Comparison of ENCODE assay signal across 11 cellular contexts in genomic region chr1:204466416-204467405, GRCh38. TPM values are rescaled to one million over a fixed set of nuclear protein-coding genes. Genes with fewer than 3 reads are reported as not detected.
DNase-seq lines count a peak whose midpoint lies in the region; ATAC-seq and TF ChIP-seq lines count a peak whose summit lies in the region.
"Had no signal": no experiment of that assay in that cellular context is flagged by ENCODE, and none has a peak within 500 bp of the region (broad histone marks: within the 10 kb centered on the region; RNA-seq: fewer than 3 reads in every experiment).

No MANE protein-coding gene starts in this region.

- no peak overlapping the region for H3K4me3 ChIP-seq in body of pancreas
- no peak overlapping the region for H3K4me3 ChIP-seq in lung
- H3K4me3 ChIP-seq in testis, result no peak overlapping the region

- H3K27ac ChIP-seq in body of pancreas, result peak overlapping the region in 3 of 4 donors; percentile 61 to 78 (median 68)
- H3K27ac ChIP-seq in lung (ENCODE audit: low read depth in 1 of 2, low read length in 1 of 2), result peak overlapping the region; percentile 77 to 84
- peak overlapping the region; percentile 15 to 18 for H3K27ac ChIP-seq in testis

- H3K4me3 Mint-ChIP-seq in T-helper 2 cell treated with Interferon-gamma antibody and Interleukin-4, amounts not matched to agents 5 μg/mL and 100 μg/mL, for 36 hours, result no peak overlapping the region

- H3K9me3 ChIP-seq in body of pancreas, result no peaks in the 10 kb centered on the region
- H3K9me3 ChIP-seq in lung (ENCODE audit: control insufficient read depth in 2 of 2, insufficient read depth in 1 of 2, low read length in 1 of 2), result no peaks in the 10 kb centered on the region
- no peaks in the 10 kb centered on the region for H3K9me3 ChIP-seq in testis

- no peaks in the 10 kb centered on the region for H3K36me3 ChIP-seq in body of pancreas (replicated peaks in 1 of 2; ENCODE audit: insufficient read depth in 1 of 2, low read depth in 2 of 2)
- H3K36me3 ChIP-seq in lung (ENCODE audit: control insufficient read depth in 2 of 2, insufficient read depth in 2 of 2, low read length in 2 of 2), result peaks cover 0 to 22% of the 10 kb centered on the region in 2 donors
- H3K36me3 ChIP-seq in testis (ENCODE audit: low read depth, missing control alignments), result no peaks in the 10 kb centered on the region

- H3K4me1 Mint-ChIP-seq in T-helper 2 cell treated with Interferon-gamma antibody and Interleukin-4, amounts not matched to agents 5 μg/mL and 100 μg/mL, for 36 hours (ENCODE audit: low read depth), result peaks cover 31% of the 10 kb centered on the region

- no peaks in the 10 kb centered on the region for H3K36me3 Mint-ChIP-seq in T-helper 2 cell treated with Interferon-gamma antibody and Interleukin-4, amounts not matched to agents 5 μg/mL and 100 μg/mL, for 36 hours (ENCODE audit: low read depth)

- DNase-seq in T-helper 2 cell treated with Interferon-gamma antibody and Interleukin-4, amounts not matched to agents 5 μg/mL and 100 μg/mL, for 36 hours (ENCODE audit: low spot score), result no peak
- DNase-seq in T-helper 2 cell (no peak), body of pancreas (peak in 1 of 4 donors; percentile 42), lung (ENCODE audit: low spot score) (no peak), testis (no peak), LoVo (ENCODE audit: low spot score) (no peak)
- DNase-seq in activated CD4-positive, alpha-beta T cell treated with anti-CD3 and anti-CD28 coated beads, Interleukin-2, amount 50 U/mL, for 4 hours, result no peak
- DNase-seq: activated CD4-positive, CD25-positive, alpha-beta regulatory T cell treated with anti-CD3 and anti-CD28 coated beads, Interleukin-2, amount 50 U/mL, for 72 hours; NCI-H748 treated with DMSO at 0.1 percent for 48 hours; stimulated activated CD4-positive, alpha-beta T cell treated with anti-CD3 and anti-CD28 coated beads, Interleukin-1b, Interleukin-23, amount 100 ng/mL, for 48 hours had no signal

- H3K27me3 ChIP-seq in body of pancreas (no peaks in the 10 kb centered on the region), lung (ENCODE audit: control insufficient read depth, insufficient read depth) (no peaks in the 10 kb centered on the region), testis (no peaks in the 10 kb centered on the region)

- peak overlapping the region; percentile 13 for H3K27ac Mint-ChIP-seq in T-helper 2 cell treated with Interferon-gamma antibody and Interleukin-4, amounts not matched to agents 5 μg/mL and 100 μg/mL, for 36 hours

- TF ChIP-seq POLR2A in body of pancreas (IDR thresholded peaks at IDR 0.05) (no peak), testis (IDR thresholded peaks at IDR 0.05) (no peak)

- 69% methylated on average over 12 to 17 of the region's 17 CpGs for WGBS in body of pancreas, 2 donors
- WGBS in lung, 2 donors, result 65 to 78% methylated on average over 17 of the region's 17 CpGs
- 45 to 70% methylated on average over 17 of the region's 17 CpGs for WGBS in testis, 2 donors

- H3K9me3 Mint-ChIP-seq in T-helper 2 cell treated with Interferon-gamma antibody and Interleukin-4, amounts not matched to agents 5 μg/mL and 100 μg/mL, for 36 hours, result no peaks in the 10 kb centered on the region

- H3K4me1 ChIP-seq in body of pancreas (peaks cover 27% of the 10 kb centered on the region), lung (ENCODE audit: control insufficient read depth in 2 of 2, insufficient read depth in 2 of 2, low read length in 2 of 2) (peaks cover 25 to 28% of the 10 kb centered on the region in 2 donors), testis (peaks cover 40% of the 10 kb centered on the region)

- no peaks in the 10 kb centered on the region for H3K27me3 Mint-ChIP-seq in T-helper 2 cell treated with Interferon-gamma antibody and Interleukin-4, amounts not matched to agents 5 μg/mL and 100 μg/mL, for 36 hours (ENCODE audit: low read depth)

- TF ChIP-seq CTCF in body of pancreas (IDR thresholded peaks at IDR 0.05) (no peak), lung (IDR thresholded peaks at IDR 0.05; ENCODE audit: control extremely low read depth, extremely low read depth) (no peak), testis (IDR thresholded peaks at IDR 0.05) (no peak)

- ATAC-seq in body of pancreas (peak; percentile 65), lung (ENCODE audit: insufficient read depth, low FRiP score) (no peak), HG03378 (IDR thresholded peaks at IDR 0.05; ENCODE audit: unreplicated experiment) (no peak)

- intact Hi-C loops in body of pancreas (cut with DNase I), result no loop called here
- intact Hi-C loops in testis (cut with DNase I; ENCODE audit: low total_unique reads), result no loop called here

RNA-seq across cellular contexts. Expression of gene PIK3C2B, which starts 27.9 kb away (rescaled TPM):
- 10 to 100 TPM; 11.4 to 18.1 TPM for total RNA-seq in body of pancreas
- total RNA-seq in lung, result 10 to 100 TPM; 36.9 to 37.6 TPM
- 10 to 100 TPM; 11.9 to 13.2 TPM for polyA plus RNA-seq in lung
- total RNA-seq in testis, result 10 to 100 TPM; 12.7 to 20.1 TPM
- 7.6 TPM for polyA plus RNA-seq in testis (ENCODE audit: insufficient read depth, low read depth, low replicate concordance)

RNA-seq across cellular contexts. Expression of gene MDM4, which starts 49.5 kb away (rescaled TPM):
- 100 to 1,000 TPM in 1 of 2 donors, 10 to 100 TPM in 1; 72.9 to 125 TPM for total RNA-seq in body of pancreas
- 100 to 1,000 TPM in 1 of 2 donors, 10 to 100 TPM in 1; 62.1 to 138 TPM for total RNA-seq in lung
- 10 to 100 TPM in 1 of 2 donors, 1 to 10 TPM in 1; 5.6 to 15.6 TPM for polyA plus RNA-seq in lung
- 100 to 1,000 TPM in 1 of 2 donors, 10 to 100 TPM in 1; 96.2 to 110 TPM for total RNA-seq in testis
- polyA plus RNA-seq in testis (ENCODE audit: insufficient read depth, low read depth, low replicate concordance), result 43.3 TPM

RNA-seq across cellular contexts. Expression of gene PPP1R15B, which starts 55.1 kb away (rescaled TPM):
- total RNA-seq in body of pancreas (10 to 100 TPM; 32.9 to 34.3 TPM), lung (10 to 100 TPM; 43.9 to 57.0 TPM), testis (10 to 100 TPM; 40.1 to 42.0 TPM)
- polyA plus RNA-seq in lung (10 to 100 TPM; 14.6 to 29.8 TPM), testis (ENCODE audit: insufficient read depth, low read depth, low replicate concordance) (22.5 TPM)

Comparison
In these comparisons a context has a peak if more than half of its experiments do, and no peak if none do; other contexts are left out.
1. H3K27ac ChIP-seq: peak in every context shown above with its lines; median percentile 80 in lung; 68 in body of pancreas; 16 in testis.